ENCODE assay signal across 8 cellular contexts in the genomic region with DNA sequence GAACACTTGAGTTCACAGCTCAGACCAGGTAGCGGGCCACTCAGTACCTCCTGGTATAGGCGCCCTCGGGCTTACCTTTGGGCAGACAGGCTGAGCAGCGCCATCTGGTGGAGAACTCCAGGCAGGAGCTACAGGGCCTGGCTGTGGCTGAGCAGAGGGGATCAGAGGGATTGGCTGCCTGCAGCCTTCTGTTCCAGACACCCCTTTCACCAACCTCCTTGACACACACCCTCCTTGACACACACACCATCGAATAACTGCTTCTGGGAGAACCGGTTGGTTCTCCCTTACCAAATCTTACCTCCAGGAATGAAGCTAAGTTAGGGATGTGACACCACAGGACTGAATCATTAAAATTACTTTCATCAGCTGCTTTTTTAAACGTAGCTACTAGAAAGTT. TPM values are rescaled to one million over a fixed set of nuclear protein-coding genes. Genes with fewer than 3 reads are reported as not detected.
A peak's percentile ranks its signal among the peaks of the same experiment; 100 is the strongest.
DNase-seq lines count a peak whose midpoint lies in the region; ATAC-seq and TF ChIP-seq lines count a peak whose summit lies in the region.

No MANE protein-coding gene starts in this region.

- peak; percentile 78 to 87 (median 80) for DNase-seq in CD4-positive, alpha-beta T cell
- peak; percentile 63 to 79 for DNase-seq in NCI-H524 (lab: John Stamatoyannopoulos, UW)
- DNase-seq in activated CD4-positive, alpha-beta T cell treated with anti-CD3 and anti-CD28 coated beads for 4 hours: peak; percentile 84 to 91
- DNase-seq in cerebellum (ENCODE audit: low spot score): peak; percentile 69
- DNase-seq in left kidney (ENCODE audit: low read depth, low spot score): peak; percentile 84
- DNase-seq in stimulated activated CD4-positive, alpha-beta T cell treated with anti-CD3 and anti-CD28 coated beads, Interleukin-4, amount 100 ng/mL, for 24 hours: peak; percentile 89

- no peak overlapping the region for H3K27ac ChIP-seq in CD4-positive, alpha-beta T cell (ENCODE audit: low read depth, low read length)

- no peak overlapping the region for H3K27ac Mint-ChIP-seq in CD4-positive, alpha-beta T cell

- POLR2A ChIA-PET in CD4-positive, alpha-beta T cell (lab: Charles Lee): interaction anchor here (0.7 to 2.1 kb wide), 12 partner anchors 9 to 183 kb away, joined by 3 to 9 read pairs (median 4); a partner anchor contains a TSS

- H3K36me3 Mint-ChIP-seq in CD4-positive, alpha-beta T cell (ENCODE audit: low read depth): no peaks in the 10 kb centered on the region

- peak; percentile 95 for TF ChIP-seq CTCF in CD4-positive, alpha-beta T cell (IDR thresholded peaks at IDR 0.05)

- CTCF ChIA-PET in CD4-positive, alpha-beta T cell (lab: Charles Lee): interaction anchor here (0.6 to 2.9 kb wide), 37 partner anchors 8 to 275 kb away, joined by 3 to 29 read pairs (median 5); a partner anchor contains a TSS

- no peak overlapping the region for H3K4me3 Mint-ChIP-seq in CD4-positive, alpha-beta T cell

- H3K9me3 Mint-ChIP-seq in CD4-positive, alpha-beta T cell: no peaks in the 10 kb centered on the region

- H3K9me3 ChIP-seq in CD4-positive, alpha-beta T cell (ENCODE audit: control insufficient read depth, low read length): no peaks in the 10 kb centered on the region

- peaks cover 41% of the 10 kb centered on the region for H3K27me3 Mint-ChIP-seq in CD4-positive, alpha-beta T cell

- intact Hi-C loops in CD4-positive, alpha-beta T cell (cut with DNase I, micrococcal nuclease): loop anchor here (1.0 to 10.0 kb wide), 6 partner anchors 54 to 382 kb away; no protein-coding TSS in a partner anchor

- peak; percentile 100 for ATAC-seq in CD4-positive, alpha-beta T cell (ENCODE audit: poor library complexity)
- ATAC-seq in HG02610 (IDR thresholded peaks at IDR 0.05; ENCODE audit: unreplicated experiment) (peak; percentile 62), HG03039 (IDR thresholded peaks at IDR 0.05; ENCODE audit: unreplicated experiment) (no peak)

- H3K27me3 ChIP-seq in CD4-positive, alpha-beta T cell (ENCODE audit: control insufficient read depth, insufficient read depth, low read length): peaks cover 28% of the 10 kb centered on the region

- no peaks in the 10 kb centered on the region for H3K4me1 Mint-ChIP-seq in CD4-positive, alpha-beta T cell (ENCODE audit: low read depth)

RNA-seq across cellular contexts. Expression of a gene that starts 6.5 kb away (rescaled TPM):
- total RNA-seq in CD4-positive, alpha-beta T cell: not detected
- not detected for total RNA-seq in cerebellum

RNA-seq across cellular contexts. Expression of a gene that starts 15.0 kb away (rescaled TPM):
- 10 to 100 TPM; 26.3 to 26.8 TPM for total RNA-seq in CD4-positive, alpha-beta T cell
- total RNA-seq in cerebellum: 33.3 TPM

RNA-seq across cellular contexts. Expression of a gene that starts 44.6 kb away (rescaled TPM):
- total RNA-seq in CD4-positive, alpha-beta T cell: under 1 TPM in 1 of 2 experiments, not detected in 1; 0.41 TPM
- not detected for total RNA-seq in cerebellum

RNA-seq across cellular contexts. Expression of a gene that starts 55.1 kb away (rescaled TPM):
- 100 to 1,000 TPM; 323 to 330 TPM for total RNA-seq in CD4-positive, alpha-beta T cell
- 304 TPM for total RNA-seq in cerebellum
